In the genomic region with DNA sequence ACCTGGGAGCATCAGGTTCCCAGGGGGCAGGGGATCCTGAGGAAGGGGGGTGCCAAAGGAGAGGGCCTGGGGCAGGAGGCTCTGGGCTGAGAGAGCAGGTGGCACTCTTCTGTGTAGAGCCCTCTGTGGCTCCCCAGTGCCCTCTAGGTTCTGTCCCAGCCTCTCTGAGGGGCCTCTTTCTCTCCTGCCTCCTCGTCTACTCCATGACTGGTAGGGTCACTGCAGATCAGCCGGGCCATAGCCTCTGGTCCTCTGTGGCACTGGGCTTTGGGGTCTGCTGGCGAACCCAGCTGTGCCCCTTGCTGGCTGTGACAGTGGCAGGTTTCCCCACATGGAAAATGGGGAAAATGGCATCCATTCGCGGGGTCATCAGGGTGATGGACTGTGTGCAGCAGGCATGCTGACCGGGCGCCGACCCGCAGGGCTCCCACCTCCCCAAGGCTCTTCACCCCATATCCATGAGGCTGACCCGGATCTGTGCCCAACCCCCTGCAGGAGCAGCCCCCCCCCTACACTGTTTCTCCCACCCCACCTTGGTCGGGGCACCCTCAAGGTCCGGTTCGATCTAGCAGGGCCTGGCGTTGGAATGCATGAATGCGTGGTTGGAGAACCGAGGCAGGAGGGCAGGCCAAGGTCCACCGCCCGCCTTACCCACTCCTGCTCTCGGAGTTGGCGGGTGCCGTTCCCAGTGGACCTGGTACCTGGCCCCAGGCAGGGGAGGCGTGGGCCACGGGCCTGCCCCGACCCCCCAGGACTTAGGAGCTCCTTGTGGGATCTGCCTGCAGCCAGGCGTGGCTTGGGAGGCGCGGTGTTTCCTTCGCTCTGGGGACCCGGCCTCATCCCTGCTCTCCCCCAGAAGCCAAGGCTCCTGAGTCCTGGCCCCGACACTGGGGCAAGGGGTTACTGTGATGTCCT, we compare ENCODE assay signal across 1 cellular context.
TF ChIP-seq lines count a peak whose summit lies in the region.

No MANE protein-coding gene starts in this region.

TF ChIP-seq in K562, 482 proteins besides CTCF, POLR2A, EP300 and RAD21:
- TF ChIP-seq ZFP36 (IDR thresholded peaks at IDR 0.05; ENCODE audit: low read depth, low read length, partially characterized antibody) (peak; percentile 55), PTRF (tag; IDR thresholded peaks at IDR 0.05) (no peak)
